In the genomic region with DNA sequence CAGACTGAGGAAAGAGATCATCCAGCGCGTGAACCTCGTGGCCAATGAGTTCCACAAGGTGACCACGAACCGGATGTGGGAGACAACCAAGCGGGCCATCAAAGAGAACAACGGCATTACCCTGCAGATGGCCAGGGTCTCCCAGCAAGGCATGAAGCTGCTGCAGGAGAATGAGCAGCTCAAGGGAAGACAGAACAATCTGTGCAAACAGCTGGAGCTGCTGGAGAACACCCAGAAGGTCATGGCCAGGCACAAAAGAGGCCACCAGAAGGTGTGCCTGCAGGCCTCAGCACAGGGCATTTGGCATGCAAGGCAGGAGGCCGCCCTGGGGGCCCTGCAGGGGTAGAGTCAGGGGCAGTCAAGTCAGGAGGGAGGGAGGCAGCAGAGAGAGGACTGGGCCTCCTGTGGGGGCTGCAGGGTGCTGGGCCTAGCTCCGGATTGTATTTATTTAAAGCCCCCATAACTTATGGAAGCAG, we compare ENCODE assay signal across 1 cellular context.
A peak's percentile ranks its signal among the peaks of the same experiment; 100 is the strongest.
TF ChIP-seq lines count a peak whose summit lies in the region.

No MANE protein-coding gene starts in this region.

TF ChIP-seq in GM12878, 131 proteins besides CTCF, POLR2A, EP300 and RAD21:
- TF ChIP-seq, protein P1, sequence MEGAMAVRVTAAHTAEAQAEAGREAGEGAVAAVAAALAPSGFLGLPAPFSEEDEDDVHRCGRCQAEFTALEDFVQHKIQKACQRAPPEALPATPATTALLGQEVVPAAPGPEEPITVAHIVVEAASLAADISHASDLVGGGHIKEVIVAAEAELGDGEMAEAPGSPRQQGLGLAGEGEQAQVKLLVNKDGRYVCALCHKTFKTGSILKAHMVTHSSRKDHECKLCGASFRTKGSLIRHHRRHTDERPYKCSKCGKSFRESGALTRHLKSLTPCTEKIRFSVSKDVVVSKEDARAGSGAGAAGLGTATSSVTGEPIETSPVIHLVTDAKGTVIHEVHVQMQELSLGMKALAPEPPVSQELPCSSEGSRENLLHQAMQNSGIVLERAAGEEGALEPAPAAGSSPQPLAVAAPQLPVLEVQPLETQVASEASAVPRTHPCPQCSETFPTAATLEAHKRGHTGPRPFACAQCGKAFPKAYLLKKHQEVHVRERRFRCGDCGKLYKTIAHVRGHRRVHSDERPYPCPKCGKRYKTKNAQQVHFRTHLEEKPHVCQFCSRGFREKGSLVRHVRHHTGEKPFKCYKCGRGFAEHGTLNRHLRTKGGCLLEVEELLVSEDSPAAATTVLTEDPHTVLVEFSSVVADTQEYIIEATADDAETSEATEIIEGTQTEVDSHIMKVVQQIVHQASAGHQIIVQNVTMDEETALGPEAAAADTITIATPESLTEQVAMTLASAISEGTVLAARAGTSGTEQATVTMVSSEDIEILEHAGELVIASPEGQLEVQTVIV (IDR thresholded peaks at IDR 0.05; ENCODE audit: borderline replicate concordance, partially characterized antibody): no peak
- no peak for TF ChIP-seq CEBPB (IDR thresholded peaks at IDR 0.05; ENCODE audit: borderline replicate concordance in 1 of 2, low read depth in 2 of 2, low read length in 2 of 2)
- TF ChIP-seq SMAD5 (IDR thresholded peaks at IDR 0.05; ENCODE audit: low read depth): no peak
- peak; percentile 67 for TF ChIP-seq RUNX3 (IDR thresholded peaks at IDR 0.05; ENCODE audit: low read length)
- 0 out of 2 replicates have a peak, but pooled peaks have one; percentile 26 for TF ChIP-seq NR2F1 (conservative IDR thresholded peaks at IDR 0.05)
